In the genomic region with DNA sequence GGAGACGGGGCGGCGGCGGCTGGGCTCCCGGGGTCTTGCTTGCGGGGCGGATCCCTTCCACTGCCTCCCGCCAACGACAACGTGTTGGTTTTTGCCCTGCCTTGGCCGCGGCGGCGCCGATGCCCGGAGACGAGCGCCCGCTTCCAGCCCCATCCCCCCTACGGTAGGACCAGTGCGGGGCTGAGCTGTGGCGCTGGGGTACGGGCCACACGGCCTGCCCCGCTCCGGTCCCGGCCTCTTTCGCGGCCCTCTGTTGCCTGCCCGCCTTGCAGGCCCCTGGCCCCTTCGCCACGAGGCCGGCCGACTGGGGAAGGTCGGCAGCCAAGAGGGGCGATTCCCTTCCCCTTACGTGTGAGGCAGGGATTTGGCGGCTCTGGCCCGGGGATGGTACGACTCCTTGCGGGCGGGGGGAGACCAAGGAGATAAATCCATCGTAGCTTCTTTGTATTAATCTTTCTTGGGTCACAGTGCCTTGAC, we compare ENCODE assay signal across 8 cellular contexts. TPM values are rescaled to one million over a fixed set of nuclear protein-coding genes. Genes with fewer than 3 reads are reported as not detected.
DNase-seq lines count a peak whose midpoint lies in the region; ATAC-seq and TF ChIP-seq lines count a peak whose summit lies in the region.

No MANE protein-coding gene starts in this region.

- H3K9me3 ChIP-seq in NT2/D1 (ENCODE audit: insufficient read depth, low read length) (no peaks in the 10 kb centered on the region), heart right ventricle (no peaks in the 10 kb centered on the region)

- peak overlapping the region; percentile 64 to 96 (median 95) for H3K27ac ChIP-seq in heart right ventricle

- peaks cover 32% of the 10 kb centered on the region for H3K4me1 Mint-ChIP-seq in progenitor cell of endocrine pancreas (ENCODE audit: low read depth)

- peak overlapping the region; percentile 90 for H3K4me3 Mint-ChIP-seq in progenitor cell of endocrine pancreas (ENCODE audit: low read depth)

- H3K4me1 ChIP-seq in NT2/D1 (ENCODE audit: insufficient read depth, insufficient read length) (no peaks in the 10 kb centered on the region), heart right ventricle (peaks cover 16 to 57% (median 53%) of the 10 kb centered on the region in 9 donors)

- H3K4me3 ChIP-seq in NT2/D1 (ENCODE audit: insufficient read length, low read depth), result peak overlapping the region; percentile 86
- H3K4me3 ChIP-seq in heart right ventricle, result peak overlapping the region; percentile 80 to 99 (median 95)

- H3K36me3 ChIP-seq in NT2/D1 (ENCODE audit: insufficient read depth, insufficient read length, low read length) (peaks cover 37% of the 10 kb centered on the region), heart right ventricle (peaks cover 0 to 36% (median 7%) of the 10 kb centered on the region in 9 donors)

- H3K36me3 Mint-ChIP-seq in progenitor cell of endocrine pancreas (ENCODE audit: insufficient read depth), result peaks cover 13% of the 10 kb centered on the region

- peak overlapping the region; percentile 94 for H3K9ac ChIP-seq in NT2/D1 (ENCODE audit: insufficient read length, low read depth)

- no peaks in the 10 kb centered on the region for H3K27me3 Mint-ChIP-seq in progenitor cell of endocrine pancreas

- peak overlapping the region; percentile 98 for H3K27ac Mint-ChIP-seq in progenitor cell of endocrine pancreas

- H3K27me3 ChIP-seq in NT2/D1 (ENCODE audit: insufficient read depth, insufficient read length), result no peaks in the 10 kb centered on the region
- H3K27me3 ChIP-seq in heart right ventricle, result no peaks in the 10 kb centered on the region

- H3K9me3 Mint-ChIP-seq in progenitor cell of endocrine pancreas (ENCODE audit: low read depth), result no peaks in the 10 kb centered on the region

- DNase-seq in NCI-H748 (lab: John Stamatoyannopoulos, UW; ENCODE audit: unreplicated experiment) (peak; percentile 50), NCI-H748 treated with DMSO at 0.1 percent for 48 hours (lab: John Stamatoyannopoulos, UW) (no peak), NT2/D1 (ENCODE audit: low read depth, low spot score) (no peak), heart right ventricle (peak; percentile 38 to 41), progenitor cell of endocrine pancreas (ENCODE audit: low spot score, unreplicated experiment) (peak; percentile 32), amniotic stem cell (lab: John Stamatoyannopoulos, UW) (no peak)
- DNase-seq in activated naive CD8-positive, alpha-beta T cell treated with anti-CD3 and anti-CD28 coated beads, Interleukin-2, amount 50 U/mL, for 16 hours (ENCODE audit: low read depth, low spot score), result peak; percentile 2

- TF ChIP-seq CTCF in heart right ventricle (IDR thresholded peaks at IDR 0.05), result peak in 1 of 9 donors; percentile 15
- TF ChIP-seq CTCF in progenitor cell of endocrine pancreas (IDR thresholded peaks at IDR 0.05; ENCODE audit: unreplicated experiment), result no peak

- ATAC-seq in HG02852 (IDR thresholded peaks at IDR 0.05; ENCODE audit: unreplicated experiment), result peak; percentile 25
- ATAC-seq in heart right ventricle, result peak; percentile 9 to 43 (median 24)

- WGBS in heart right ventricle, 2 donors, result 0% methylated on average over 41 to 43 of the region's 43 CpGs

- intact Hi-C loops in heart right ventricle (cut with DNase I), result loop anchor here in 6 of 10 donors (5.0 to 10.0 kb wide), 5 partner anchors 78 to 310 kb away; partner anchors contain the start of genes LIMK1 (in 1 of the 6), RFC2 (in 1 of the 6) and TMEM270 (in 1 of the 6)

RNA-seq across cellular contexts. Expression of gene EIF4H, which starts 0.5 kb away (rescaled TPM):
- 100 to 1,000 TPM; 182 to 239 (median 193) TPM for total RNA-seq in heart right ventricle
- polyA plus RNA-seq in heart right ventricle, result 100 to 1,000 TPM in 1 of 2 donors, 10 to 100 TPM in 1; 76.2 to 187 TPM
- 213 and 220 TPM in 2 replicates for total RNA-seq in progenitor cell of endocrine pancreas

RNA-seq across cellular contexts. Expression of gene LAT2, which starts 35.2 kb away (rescaled TPM):
- 1 to 10 TPM in 9 of 10 donors, under 1 TPM in 1; 0.93 to 9.3 (median 1.6) TPM for total RNA-seq in heart right ventricle
- polyA plus RNA-seq in heart right ventricle, result 1 to 10 TPM; 2.9 to 3.3 TPM
- total RNA-seq in progenitor cell of endocrine pancreas, result 0.89 and 1.1 TPM in 2 replicates

Comparison
In these comparisons a context has a peak if more than half of its experiments do, and no peak if none do; other contexts are left out.
1. DNase-seq: peak in NCI-H748 (single experiment), activated naive CD8-positive, alpha-beta T cell treated with anti-CD3 and anti-CD28 coated beads, Interleukin-2, amount 50 U/mL, for 16 hours (single experiment), heart right ventricle (2 of 2) and progenitor cell of endocrine pancreas (single experiment); none in NCI-H748 treated with DMSO at 0.1 percent for 48 hours (single experiment), NT2/D1 (single experiment) and amniotic stem cell (single experiment).